Comparison of ENCODE assay signal across 20 cellular contexts in the genomic region with DNA sequence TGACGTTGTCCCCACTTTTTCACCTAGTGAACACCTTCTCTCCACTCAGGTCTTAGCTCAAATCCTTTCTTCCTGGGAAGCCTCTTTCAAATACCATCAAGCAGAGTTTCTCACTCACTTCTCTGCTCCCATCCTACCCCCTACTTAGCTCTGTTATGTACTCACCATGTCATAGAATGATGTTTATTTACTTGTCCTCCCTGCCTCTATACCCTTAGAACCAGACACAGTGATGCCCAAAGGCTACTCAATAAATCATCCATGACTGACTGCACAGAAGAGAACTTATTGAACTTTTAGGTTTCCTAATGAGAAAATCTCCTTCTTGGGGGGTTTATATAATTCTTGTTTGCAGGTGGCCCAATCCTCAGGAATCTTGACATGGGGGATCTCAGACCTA.
DNase-seq lines count a peak whose midpoint lies in the region; TF ChIP-seq lines count a peak whose summit lies in the region.
"Had no signal": no experiment of that assay in that cellular context is flagged by ENCODE, and none has a peak within 500 bp of the region (broad histone marks: within the 10 kb centered on the region; RNA-seq: fewer than 3 reads in every experiment).

No MANE protein-coding gene starts in this region.

- CTCF ChIA-PET in HEK293 (lab: Yijun Ruan, JAX): no interaction called here

- H3K27ac ChIP-seq in HEK293 (ENCODE audit: extremely low read depth, low read depth, low read length): no peak overlapping the region
- H3K27ac ChIP-seq in caudate nucleus (ENCODE audit: low read depth, low read length): peak overlapping the region; percentile 31
- H3K27ac ChIP-seq: 22Rv1; A549; BLaER1 treated with 17β-estradiol and CSF1 and Interleukin-3, amounts not matched to agents 10 nM and 100 nM; C4-2B had no signal

- no peaks in the 10 kb centered on the region for H3K36me3 Mint-ChIP-seq in nephron progenitor cell (ENCODE audit: low read depth)
- H3K36me3 Mint-ChIP-seq: CD8-positive, alpha-beta T cell had no signal

- no peaks in the 10 kb centered on the region; the same call in 1 of the 2 replicates for H3K4me1 ChIP-seq in HEK293 (ENCODE audit: control insufficient read depth, insufficient read depth, low read length)
- H3K4me1 ChIP-seq: A549 had no signal

- POLR2A ChIA-PET in HEK293 (lab: Yijun Ruan, JAX): no interaction called here

- H3K36me3 ChIP-seq in HEK293 (ENCODE audit: control insufficient read depth in 2 of 2, insufficient read depth in 1 of 2, low read length in 2 of 2): no peaks in the 10 kb centered on the region
- H3K36me3 ChIP-seq: BLaER1 treated with 17β-estradiol and CSF1 and Interleukin-3, amounts not matched to agents 10 nM and 100 nM had no signal

- H3K4me1 Mint-ChIP-seq in nephron progenitor cell: peaks cover 56% of the 10 kb centered on the region
- H3K4me1 Mint-ChIP-seq: B cell had no signal

- DNase-seq in DMS53 (lab: John Stamatoyannopoulos, UW) (peak; percentile 11), DMS53 treated with DMSO at 0.1 percent for 48 hours (lab: John Stamatoyannopoulos, UW; ENCODE audit: unreplicated experiment) (no peak), caudate nucleus (lab: John Stamatoyannopoulos, UW) (no peak), nephron progenitor cell (no peak), NCI-H2107 (lab: John Stamatoyannopoulos, UW) (no peak), OCI-M1 (lab: John Stamatoyannopoulos, UW) (no peak), Kasumi-1 (lab: John Stamatoyannopoulos, UW) (no peak)
- DNase-seq: AML-193; Caco-2; Calu3; CD4-positive, alpha-beta T cell; CD8-positive, alpha-beta T cell; DMS79 treated with DMSO at 0.1 percent for 48 hours; GF-D8 had no signal

- no peaks in the 10 kb centered on the region for H3K9me3 ChIP-seq in HEK293 (ENCODE audit: control insufficient read depth, insufficient read depth, low read depth, low read length)
- H3K9me3 ChIP-seq: A549; BLaER1 treated with 17β-estradiol and CSF1 and Interleukin-3, amounts not matched to agents 10 nM and 100 nM; Caco-2 had no signal

- H3K4me3 Mint-ChIP-seq in nephron progenitor cell: no peak overlapping the region
- H3K4me3 Mint-ChIP-seq: B cell; CD4-positive, alpha-beta T cell; CD8-positive, alpha-beta T cell had no signal

- no peak overlapping the region for H3K4me3 ChIP-seq in HEK293 (ENCODE audit: low read depth, low read length)
- H3K4me3 ChIP-seq: A549; BLaER1 treated with 17β-estradiol and CSF1 and Interleukin-3, amounts not matched to agents 10 nM and 100 nM had no signal

- TF ChIP-seq CTCF in HEK293 (tag by site-specific recombination; IDR thresholded peaks at IDR 0.05): no peak
- TF ChIP-seq CTCF in nephron progenitor cell (IDR thresholded peaks at IDR 0.05): no peak

- peak overlapping the region; percentile 36 for H3K27ac Mint-ChIP-seq in nephron progenitor cell
- H3K27ac Mint-ChIP-seq: B cell; CD4-positive, alpha-beta T cell; CD8-positive, alpha-beta T cell had no signal

- H3K27me3 Mint-ChIP-seq in nephron progenitor cell (ENCODE audit: low read depth, poor library complexity): peaks cover 3% of the 10 kb centered on the region

- no peaks in the 10 kb centered on the region for H3K9me3 Mint-ChIP-seq in nephron progenitor cell
- H3K9me3 Mint-ChIP-seq: CD4-positive, alpha-beta T cell; CD8-positive, alpha-beta T cell had no signal

TF ChIP-seq in HEK293, 187 proteins besides CTCF, POLR2A, EP300 and RAD21:
- TF ChIP-seq ZIC2 (tag by site-specific recombination; IDR thresholded peaks at IDR 0.05): peak; percentile 56; the same call in 1 of the 2 replicates
- TF ChIP-seq GLIS1 (tag by site-specific recombination; IDR thresholded peaks at IDR 0.05): peak; percentile 82
- no peak for TF ChIP-seq PRDM10 (tag by site-specific recombination; IDR thresholded peaks at IDR 0.05)
- no peak for TF ChIP-seq ZNF843 (tag by site-specific recombination; IDR thresholded peaks at IDR 0.05)
- TF ChIP-seq ZNF391 (tag by site-specific recombination; IDR thresholded peaks at IDR 0.05; ENCODE audit: borderline replicate concordance, low read depth): no peak
- no peak for TF ChIP-seq PRDM1 (tag by site-specific recombination; IDR thresholded peaks at IDR 0.05)
- peak; percentile 25; the same call in 1 of the 2 replicates for TF ChIP-seq WT1 (tag by site-specific recombination; IDR thresholded peaks at IDR 0.05)
